Comparison of ENCODE assay signal across 1 cellular context in genomic region chr7:44538093-44538797, GRCh38.
TF ChIP-seq lines count a peak whose summit lies in the region.

No MANE protein-coding gene starts in this region.

TF ChIP-seq in liver, 16 proteins besides CTCF, POLR2A, EP300 and RAD21 (continued from another document):
- TF ChIP-seq REST (IDR thresholded peaks at IDR 0.05) (no peak), EGR1 (IDR thresholded peaks at IDR 0.05; ENCODE audit: low read depth in 2 of 2) (no peak), SP1 (IDR thresholded peaks at IDR 0.05) (no peak), ATF3 (IDR thresholded peaks at IDR 0.05) (no peak)
TF ChIP-seq in liver: peak in this region for 3.
